Comparison of ENCODE assay signal across 23 cellular contexts in the genomic region with DNA sequence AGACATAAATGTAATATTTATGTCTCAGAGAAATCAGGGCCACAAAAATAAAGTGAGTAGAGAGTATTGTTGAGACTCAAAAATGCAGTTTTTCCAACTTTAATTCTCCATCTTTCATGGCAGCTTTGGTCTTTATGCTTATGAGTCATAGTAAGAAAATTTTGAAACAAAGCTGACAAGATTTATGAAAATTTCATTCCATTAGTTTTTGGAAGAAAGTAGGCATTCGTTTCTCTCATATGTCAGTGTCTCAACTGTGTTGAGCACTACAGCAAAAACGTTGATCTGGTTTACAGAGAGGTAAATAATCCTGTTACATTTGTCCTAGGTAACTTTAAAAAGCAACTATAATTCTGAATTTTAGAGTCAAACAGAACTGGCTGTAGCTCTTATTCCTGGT.
DNase-seq lines count a peak whose midpoint lies in the region; ATAC-seq and TF ChIP-seq lines count a peak whose summit lies in the region.
"Had no signal": no experiment of that assay in that cellular context is flagged by ENCODE, and none has a peak within 500 bp of the region (broad histone marks: within the 10 kb centered on the region; RNA-seq: fewer than 3 reads in every experiment).

No MANE protein-coding gene starts in this region.

- H2AFZ ChIP-seq in IMR-90 (replicated peaks; ENCODE audit: low read length, poor library complexity), result no peak overlapping the region

- H3K9ac ChIP-seq in IMR-90 (ENCODE audit: low read depth, low read length) (no peak overlapping the region), colonic mucosa (ENCODE audit: low read depth in 2 of 2, low read length in 2 of 2) (no peak overlapping the region)

- H3K18ac ChIP-seq in IMR-90 (ENCODE audit: low read depth, low read length), result peak overlapping the region; percentile 75; the same call in 1 of the 2 replicates

- H2BK20ac ChIP-seq in IMR-90 (ENCODE audit: low read depth, low read length), result no peak overlapping the region

- H4K5ac ChIP-seq in IMR-90 (ENCODE audit: low read depth, low read length), result no peak overlapping the region

- DNase-seq in AG10803 (ENCODE audit: low read depth) (peak; percentile 57), IMR-90 (peak; percentile 19), choroid plexus epithelial cell (ENCODE audit: low read depth) (peak; percentile 8), omental fat pad (ENCODE audit: low spot score) (no peak), colonic mucosa (no peak), mucosa of gallbladder (ENCODE audit: low spot score) (no peak), DMS 273 (lab: John Stamatoyannopoulos, UW; ENCODE audit: unreplicated experiment) (no peak)
- DNase-seq: Calu3; CD8-positive, alpha-beta memory T cell; DMS153; DND-41; GOT3; HCEC 1CT; Karpas-422; NCI-H1092; NCI-H1436; NCI-H187; NCI-H2171 treated with DMSO at 0.1 percent for 48 hours; NCI-H524; NCI-H774; PC-3 had no signal

- H3K9me3 ChIP-seq in IMR-90 (ENCODE audit: control insufficient read depth, insufficient read depth, low read length), result no peaks in the 10 kb centered on the region
- H3K9me3 ChIP-seq in colonic mucosa, result no peaks in the 10 kb centered on the region

- TF ChIP-seq CTCF in AG10803 (conservative IDR thresholded peaks at IDR 0.05; ENCODE audit: low read length) (no peak), IMR-90 (conservative IDR thresholded peaks at IDR 0.05; ENCODE audit: low read depth, low read length) (no peak), choroid plexus epithelial cell (conservative IDR thresholded peaks at IDR 0.05; ENCODE audit: low read depth, low read length) (no peak), omental fat pad (IDR thresholded peaks at IDR 0.05) (no peak), colonic mucosa (IDR thresholded peaks at IDR 0.05) (no peak)

- no peak overlapping the region for H4K91ac ChIP-seq in IMR-90 (ENCODE audit: insufficient read depth, low read depth, low read length)

- H3K4me1 ChIP-seq in IMR-90 (ENCODE audit: control insufficient read depth, insufficient read depth, low read length) (peaks cover 12% of the 10 kb centered on the region), colonic mucosa (no peaks in the 10 kb centered on the region)

- no peak overlapping the region for H3K4me2 ChIP-seq in IMR-90 (ENCODE audit: low read depth, low read length)

- CTCF ChIA-PET in IMR-90 (lab: Yijun Ruan, JAX), result no interaction called here

- H2BK5ac ChIP-seq in IMR-90 (ENCODE audit: low read depth, low read length, poor library complexity, severe bottlenecking), result peak overlapping the region; percentile 55

- no peak overlapping the region for H2AK5ac ChIP-seq in IMR-90 (ENCODE audit: low read depth, low read length)

- ATAC-seq in IMR-90 (ENCODE audit: low read depth) (no peak; the same call in 1 of the 2 replicates), omental fat pad (ENCODE audit: low FRiP score) (peak; percentile 69), HG03095 (IDR thresholded peaks at IDR 0.05; ENCODE audit: unreplicated experiment) (no peak)
- ATAC-seq: PC-3 had no signal

- H3K4me3 ChIP-seq in AG10803 (ENCODE audit: low read length), result no peak overlapping the region
- no peak overlapping the region for H3K4me3 ChIP-seq in IMR-90 (ENCODE audit: insufficient read depth, low read depth, low read length)
- H3K4me3 ChIP-seq in choroid plexus epithelial cell (ENCODE audit: low read depth, low read length), result no peak overlapping the region
- no peak overlapping the region for H3K4me3 ChIP-seq in colonic mucosa

- H3K27ac ChIP-seq in IMR-90 (ENCODE audit: insufficient read depth, low read length) (no peak overlapping the region), colonic mucosa (no peak overlapping the region)
- H3K27ac ChIP-seq: C4-2B had no signal

- H2BK15ac ChIP-seq in IMR-90 (ENCODE audit: low read depth, low read length), result no peak overlapping the region

- no peak for TF ChIP-seq POLR2A in IMR-90 (IDR thresholded peaks at IDR 0.05; ENCODE audit: low read depth, low read length)

- in situ Hi-C loops in IMR-90 (cut with MboI; ENCODE audit: low sequenced_read_pairs), result no loop called here

- H3K36me3 ChIP-seq in IMR-90 (ENCODE audit: control insufficient read depth, insufficient read depth, low read length) (no peaks in the 10 kb centered on the region), colonic mucosa (no peaks in the 10 kb centered on the region)

- H4K8ac ChIP-seq in IMR-90 (ENCODE audit: low read depth in 2 of 2, low read length in 2 of 2), result no peak overlapping the region; a peak in 1 of 4 replicates

- POLR2A ChIA-PET in IMR-90 (lab: Charles Lee; ENCODE audit: unreplicated experiment), result no interaction called here

- WGBS in IMR-90 (ENCODE audit: extremely low coverage in 2 of 2, insufficient read length in 1 of 2), 2 experiments, result no CpG with 5 or more reads among the region's 2 CpGs

- H2BK120ac ChIP-seq in IMR-90 (ENCODE audit: low read depth, low read length), result peak overlapping the region; percentile 51; the same call in 1 of the 2 replicates

- no peak overlapping the region for H3K14ac ChIP-seq in IMR-90 (replicated peaks; ENCODE audit: low read depth, low read length)

- H3K9me1 ChIP-seq in IMR-90 (ENCODE audit: insufficient read depth, low read length), result peaks cover 3% of the 10 kb centered on the region; the same call in 1 of the 2 replicates

- no peak for TF ChIP-seq RAD21 in IMR-90 (IDR thresholded peaks at IDR 0.05; ENCODE audit: low read length)

- no TSS peak for BruUV-seq in IMR-90 (replicated peaks; lab: Mats Ljungman, UMichigan)

- H3K4ac ChIP-seq in IMR-90 (ENCODE audit: low read depth, low read length), result no peak overlapping the region

- no peak overlapping the region for H3K23ac ChIP-seq in IMR-90 (ENCODE audit: low read depth, low read length)

- H2AK9ac ChIP-seq in IMR-90 (replicated peaks; ENCODE audit: low read depth, low read length, poor library complexity), result no peak overlapping the region

- dilution Hi-C loops in IMR-90 (cut with HindIII; ENCODE audit: low sequenced_read_pairs, unreplicated experiment), result no loop called here

- no peak overlapping the region for H3K56ac ChIP-seq in IMR-90 (ENCODE audit: extremely low read depth, insufficient read depth, low read length)

- intact Hi-C loops in IMR-90 (cut with micrococcal nuclease) (no loop called here), colonic mucosa (cut with DNase I) (no loop called here)

- no peaks in the 10 kb centered on the region for H3K79me1 ChIP-seq in IMR-90 (ENCODE audit: low read depth in 1 of 2, low read length in 2 of 2)

- H4K20me1 ChIP-seq in IMR-90 (ENCODE audit: insufficient read depth, low read length), result no peaks in the 10 kb centered on the region

- H3K27me3 ChIP-seq in IMR-90 (ENCODE audit: control insufficient read depth, insufficient read depth, low read length) (no peaks in the 10 kb centered on the region), colonic mucosa (no peaks in the 10 kb centered on the region)

TF ChIP-seq in IMR-90, 13 proteins besides CTCF, POLR2A, EP300 and RAD21:
- TF ChIP-seq FOS (IDR thresholded peaks at IDR 0.05; ENCODE audit: low read depth, low read length), result no peak
- TF ChIP-seq RCOR1 (IDR thresholded peaks at IDR 0.05; ENCODE audit: insufficient replicate concordance, low read length), result no peak
- no peak for TF ChIP-seq SMC3 (IDR thresholded peaks at IDR 0.05; ENCODE audit: low read depth, low read length)

Comparison
In these comparisons a context has a peak if more than half of its experiments do, and no peak if none do; other contexts are left out.
1. DNase-seq: peak in AG10803 (single experiment), IMR-90 (single experiment) and choroid plexus epithelial cell (single experiment); none in omental fat pad (single experiment), colonic mucosa (single experiment), mucosa of gallbladder (single experiment) and DMS 273 (single experiment).